ENCODE assay signal across 1 cellular context in the genomic region with DNA sequence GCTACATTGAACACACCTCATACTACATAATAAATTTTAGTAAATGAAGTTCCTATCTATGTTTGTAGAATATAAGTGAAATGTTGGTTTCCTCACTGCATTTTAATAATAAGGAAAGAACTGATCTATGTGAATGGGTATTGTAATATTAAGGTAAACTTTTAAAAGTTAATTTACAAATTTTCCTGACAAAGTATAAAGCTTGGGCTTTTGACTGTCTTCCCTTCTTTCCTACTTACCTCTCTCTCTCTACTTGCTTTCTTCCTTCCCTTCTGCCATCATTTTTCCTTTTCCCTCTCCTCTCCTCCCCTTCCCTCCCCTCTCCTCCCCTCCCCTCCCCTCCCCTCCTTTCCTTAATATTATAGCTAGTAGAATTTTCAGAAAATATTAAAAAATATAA.
TF ChIP-seq lines count a peak whose summit lies in the region.

No MANE protein-coding gene starts in this region.

TF ChIP-seq in HepG2, 621 proteins besides CTCF, POLR2A, EP300 and RAD21 (continued from another document):
- TF ChIP-seq, protein P1, sequence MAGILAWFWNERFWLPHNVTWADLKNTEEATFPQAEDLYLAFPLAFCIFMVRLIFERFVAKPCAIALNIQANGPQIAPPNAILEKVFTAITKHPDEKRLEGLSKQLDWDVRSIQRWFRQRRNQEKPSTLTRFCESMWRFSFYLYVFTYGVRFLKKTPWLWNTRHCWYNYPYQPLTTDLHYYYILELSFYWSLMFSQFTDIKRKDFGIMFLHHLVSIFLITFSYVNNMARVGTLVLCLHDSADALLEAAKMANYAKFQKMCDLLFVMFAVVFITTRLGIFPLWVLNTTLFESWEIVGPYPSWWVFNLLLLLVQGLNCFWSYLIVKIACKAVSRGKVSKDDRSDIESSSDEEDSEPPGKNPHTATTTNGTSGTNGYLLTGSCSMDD (CRISPR knock-in tag; IDR thresholded peaks at IDR 0.05), result no peak
- TF ChIP-seq HOXA5 (CRISPR knock-in tag; IDR thresholded peaks at IDR 0.05), result no peak
- TF ChIP-seq, protein P2, sequence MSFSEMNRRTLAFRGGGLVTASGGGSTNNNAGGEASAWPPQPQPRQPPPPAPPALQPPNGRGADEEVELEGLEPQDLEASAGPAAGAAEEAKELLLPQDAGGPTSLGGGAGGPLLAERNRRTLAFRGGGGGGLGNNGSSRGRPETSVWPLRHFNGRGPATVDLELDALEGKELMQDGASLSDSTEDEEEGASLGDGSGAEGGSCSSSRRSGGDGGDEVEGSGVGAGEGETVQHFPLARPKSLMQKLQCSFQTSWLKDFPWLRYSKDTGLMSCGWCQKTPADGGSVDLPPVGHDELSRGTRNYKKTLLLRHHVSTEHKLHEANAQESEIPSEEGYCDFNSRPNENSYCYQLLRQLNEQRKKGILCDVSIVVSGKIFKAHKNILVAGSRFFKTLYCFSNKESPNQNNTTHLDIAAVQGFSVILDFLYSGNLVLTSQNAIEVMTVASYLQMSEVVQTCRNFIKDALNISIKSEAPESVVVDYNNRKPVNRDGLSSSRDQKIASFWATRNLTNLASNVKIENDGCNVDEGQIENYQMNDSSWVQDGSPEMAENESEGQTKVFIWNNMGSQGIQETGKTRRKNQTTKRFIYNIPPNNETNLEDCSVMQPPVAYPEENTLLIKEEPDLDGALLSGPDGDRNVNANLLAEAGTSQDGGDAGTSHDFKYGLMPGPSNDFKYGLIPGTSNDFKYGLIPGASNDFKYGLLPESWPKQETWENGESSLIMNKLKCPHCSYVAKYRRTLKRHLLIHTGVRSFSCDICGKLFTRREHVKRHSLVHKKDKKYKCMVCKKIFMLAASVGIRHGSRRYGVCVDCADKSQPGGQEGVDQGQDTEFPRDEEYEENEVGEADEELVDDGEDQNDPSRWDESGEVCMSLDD (CRISPR knock-in tag; IDR thresholded peaks at IDR 0.05; ENCODE audit: borderline replicate concordance), result no peak
- TF ChIP-seq, protein P3, sequence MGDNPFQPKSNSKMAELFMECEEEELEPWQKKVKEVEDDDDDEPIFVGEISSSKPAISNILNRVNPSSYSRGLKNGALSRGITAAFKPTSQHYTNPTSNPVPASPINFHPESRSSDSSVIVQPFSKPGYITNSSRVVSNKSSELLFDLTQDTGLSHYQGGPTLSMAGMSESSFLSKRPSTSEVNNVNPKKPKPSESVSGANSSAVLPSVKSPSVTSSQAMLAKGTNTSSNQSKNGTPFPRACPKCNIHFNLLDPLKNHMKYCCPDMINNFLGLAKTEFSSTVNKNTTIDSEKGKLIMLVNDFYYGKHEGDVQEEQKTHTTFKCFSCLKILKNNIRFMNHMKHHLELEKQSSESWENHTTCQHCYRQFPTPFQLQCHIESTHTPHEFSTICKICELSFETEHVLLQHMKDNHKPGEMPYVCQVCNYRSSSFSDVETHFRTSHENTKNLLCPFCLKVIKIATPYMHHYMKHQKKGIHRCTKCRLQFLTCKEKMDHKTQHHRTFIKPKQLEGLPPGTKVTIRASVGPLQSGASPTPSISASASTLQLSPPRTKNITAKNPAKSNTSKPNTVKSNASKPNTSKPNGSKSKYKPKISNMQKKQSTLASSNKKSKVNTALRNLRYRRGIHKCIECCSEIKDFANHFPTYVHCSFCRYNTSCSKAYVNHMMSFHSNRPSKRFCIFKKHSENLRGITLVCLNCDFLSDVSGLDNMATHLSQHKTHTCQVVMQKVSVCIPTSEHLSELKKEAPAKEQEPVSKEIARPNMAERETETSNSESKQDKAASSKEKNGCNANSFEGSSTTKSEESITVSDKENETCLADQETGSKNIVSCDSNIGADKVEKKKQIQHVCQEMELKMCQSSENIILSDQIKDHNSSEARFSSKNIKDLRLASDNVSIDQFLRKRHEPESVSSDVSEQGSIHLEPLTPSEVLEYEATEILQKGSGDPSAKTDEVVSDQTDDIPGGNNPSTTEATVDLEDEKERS (CRISPR knock-in tag; IDR thresholded peaks at IDR 0.05), result no peak
- no peak for TF ChIP-seq JDP2 (CRISPR knock-in tag; IDR thresholded peaks at IDR 0.05; ENCODE audit: borderline replicate concordance)
- TF ChIP-seq, protein P4, sequence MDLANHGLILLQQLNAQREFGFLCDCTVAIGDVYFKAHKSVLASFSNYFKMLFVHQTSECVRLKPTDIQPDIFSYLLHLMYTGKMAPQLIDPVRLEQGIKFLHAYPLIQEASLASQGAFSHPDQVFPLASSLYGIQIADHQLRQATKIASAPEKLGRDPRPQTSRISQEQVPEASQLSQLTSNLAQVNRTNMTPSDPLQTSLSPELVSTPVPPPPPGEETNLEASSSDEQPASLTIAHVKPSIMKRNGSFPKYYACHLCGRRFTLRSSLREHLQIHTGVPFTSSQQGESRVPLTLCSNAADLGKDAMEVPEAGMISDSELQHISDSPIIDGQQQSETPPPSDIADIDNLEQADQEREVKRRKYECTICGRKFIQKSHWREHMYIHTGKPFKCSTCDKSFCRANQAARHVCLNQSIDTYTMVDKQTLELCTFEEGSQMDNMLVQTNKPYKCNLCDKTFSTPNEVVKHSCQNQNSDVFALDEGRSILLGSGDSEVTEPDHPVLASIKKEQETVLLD (CRISPR knock-in tag; IDR thresholded peaks at IDR 0.05; ENCODE audit: low read depth), result no peak
- TF ChIP-seq NCOA2 (CRISPR knock-in tag; IDR thresholded peaks at IDR 0.05), result no peak
- TF ChIP-seq ZMYM4 (CRISPR knock-in tag; IDR thresholded peaks at IDR 0.05), result no peak
- TF ChIP-seq, protein P5, sequence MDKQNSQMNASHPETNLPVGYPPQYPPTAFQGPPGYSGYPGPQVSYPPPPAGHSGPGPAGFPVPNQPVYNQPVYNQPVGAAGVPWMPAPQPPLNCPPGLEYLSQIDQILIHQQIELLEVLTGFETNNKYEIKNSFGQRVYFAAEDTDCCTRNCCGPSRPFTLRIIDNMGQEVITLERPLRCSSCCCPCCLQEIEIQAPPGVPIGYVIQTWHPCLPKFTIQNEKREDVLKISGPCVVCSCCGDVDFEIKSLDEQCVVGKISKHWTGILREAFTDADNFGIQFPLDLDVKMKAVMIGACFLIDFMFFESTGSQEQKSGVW (CRISPR knock-in tag; IDR thresholded peaks at IDR 0.05; ENCODE audit: borderline replicate concordance), result no peak
- TF ChIP-seq PCBP1 (IDR thresholded peaks at IDR 0.05; ENCODE audit: borderline replicate concordance, low read depth, low read length), result peak; percentile 79; the same call in 1 of the 2 replicates
